Comparison of ENCODE assay signal across 8 cellular contexts in genomic region chr6:158808918-158809678, GRCh38. TPM values are rescaled to one million over a fixed set of nuclear protein-coding genes. Genes with fewer than 3 reads are reported as not detected.
DNase-seq lines count a peak whose midpoint lies in the region; ATAC-seq and TF ChIP-seq lines count a peak whose summit lies in the region.
"Had no signal": no experiment of that assay in that cellular context is flagged by ENCODE, and none has a peak within 500 bp of the region (broad histone marks: within the 10 kb centered on the region; RNA-seq: fewer than 3 reads in every experiment).

No MANE protein-coding gene starts in this region.

- no peak overlapping the region for H3K4me3 Mint-ChIP-seq in HFFc6
- H3K4me3 Mint-ChIP-seq: T-helper 1 cell treated with Interleukin-12 subunit alpha and Interleukin-12 subunit beta and Interleukin-4 antibody, amounts not matched to agents 30 μg/mL and 1 μg/mL, for 36 hours had no signal

- peak overlapping the region; percentile 25 to 62 (median 44) for H3K27ac ChIP-seq in gastroesophageal sphincter

- peaks cover 12 to 84% (median 15%) of the 10 kb centered on the region in 3 donors for H3K4me1 ChIP-seq in gastroesophageal sphincter

- H3K27me3 ChIP-seq in gastroesophageal sphincter = no peaks in the 10 kb centered on the region

- peaks cover 42% of the 10 kb centered on the region for H3K36me3 Mint-ChIP-seq in HFFc6 (ENCODE audit: low read depth)

- H3K36me3 ChIP-seq in gastroesophageal sphincter = peaks cover 0 to 18% of the 10 kb centered on the region in 2 donors

- H3K9me3 Mint-ChIP-seq in HFFc6 = no peaks in the 10 kb centered on the region
- H3K9me3 Mint-ChIP-seq: T-helper 1 cell treated with Interleukin-12 subunit alpha and Interleukin-12 subunit beta and Interleukin-4 antibody, amounts not matched to agents 30 μg/mL and 1 μg/mL, for 36 hours had no signal

- 65 to 73% methylated on average over 7 to 8 of the region's 8 CpGs for WGBS in gastroesophageal sphincter (ENCODE audit: low coverage in 1 of 2), 2 donors

- H3K4me3 ChIP-seq in gastroesophageal sphincter = no peak overlapping the region

- H3K4me1 Mint-ChIP-seq in HFFc6 (ENCODE audit: low read depth) = peaks cover 58% of the 10 kb centered on the region

- ATAC-seq in GM18870 (IDR thresholded peaks at IDR 0.05; ENCODE audit: unreplicated experiment) = peak; percentile 57
- peak; percentile 78 for ATAC-seq in gastroesophageal sphincter

- TF ChIP-seq CTCF in HFFc6 (IDR thresholded peaks at IDR 0.05) (no peak), gastroesophageal sphincter (IDR thresholded peaks at IDR 0.05) (no peak)

- peaks cover 8% of the 10 kb centered on the region for H3K27me3 Mint-ChIP-seq in HFFc6 (ENCODE audit: insufficient read depth)

- DNase-seq in HFFc6 = no peak
- peak; percentile 92 for DNase-seq in NCI-H2107 treated with DMSO at 0.1 percent for 48 hours (lab: John Stamatoyannopoulos, UW; ENCODE audit: unreplicated experiment)
- no peak for DNase-seq in AG20443 (ENCODE audit: low spot score)
- DNase-seq in DMS53 treated with DMSO at 0.1 percent for 48 hours (lab: John Stamatoyannopoulos, UW; ENCODE audit: unreplicated experiment) = no peak
- DNase-seq in NCI-H510A (lab: John Stamatoyannopoulos, UW) = no peak

- no peaks in the 10 kb centered on the region for H3K9me3 ChIP-seq in gastroesophageal sphincter

- TF ChIP-seq POLR2A in gastroesophageal sphincter (IDR thresholded peaks at IDR 0.05) = no peak

- TF ChIP-seq EP300 in gastroesophageal sphincter (IDR thresholded peaks at IDR 0.05) = no peak

- H3K27ac Mint-ChIP-seq in HFFc6 = peak overlapping the region; percentile 37
- H3K27ac Mint-ChIP-seq: T-helper 1 cell treated with Interleukin-12 subunit alpha and Interleukin-12 subunit beta and Interleukin-4 antibody, amounts not matched to agents 30 μg/mL and 1 μg/mL, for 36 hours had no signal

RNA-seq across cellular contexts. Expression of gene EZR, which starts 10.1 kb away (rescaled TPM):
- 100 to 1,000 TPM; 118 to 183 (median 178) TPM for total RNA-seq in HFFc6 (2021; fragmentation: NEBNext Ultra II Directional; extraction: Animal tissue kit (Norgen Biotek cat#: 25700))
- total RNA-seq in gastroesophageal sphincter = 100 to 1,000 TPM in 3 of 4 donors, 10 to 100 TPM in 1; 88.0 to 190 (median 177) TPM
